9 cellular contexts compared by ENCODE assay signal in the genomic region with DNA sequence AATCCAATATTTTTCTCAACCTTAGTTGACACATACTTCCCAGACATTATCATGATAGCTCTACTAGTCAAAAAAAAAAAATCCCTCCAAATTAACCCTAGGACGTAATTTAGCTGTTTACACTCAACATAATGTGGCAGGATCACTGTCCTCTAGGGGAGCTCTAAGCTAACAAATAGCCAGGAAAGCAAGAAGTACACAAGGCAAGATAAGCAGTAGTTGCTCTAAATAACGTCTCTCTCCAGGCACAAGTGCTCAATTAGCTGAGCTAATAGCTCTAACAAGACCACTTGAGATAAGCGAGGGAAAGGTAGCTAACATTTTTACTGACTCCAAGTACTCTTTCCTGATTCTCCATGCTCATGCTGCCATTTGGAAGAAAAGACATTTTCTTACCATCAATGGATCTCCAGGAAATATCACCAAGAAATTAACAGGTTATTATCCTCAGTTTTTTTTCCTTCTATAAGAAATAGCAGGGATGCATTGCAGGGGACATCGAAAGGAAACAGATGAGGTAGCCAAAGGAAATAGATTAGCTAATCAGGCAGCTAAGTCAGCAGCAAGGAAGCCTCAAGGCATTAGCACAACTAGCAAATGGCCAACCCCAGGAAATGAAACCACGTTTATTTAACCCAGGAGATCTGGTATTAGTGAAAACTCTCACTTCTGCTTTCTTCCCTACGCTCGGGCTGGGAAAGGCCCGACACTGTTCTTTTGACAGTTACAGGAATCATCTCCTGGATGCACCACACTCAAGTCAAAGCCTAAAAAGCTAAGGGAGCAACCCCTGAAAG.
DNase-seq lines count a peak whose midpoint lies in the region; ATAC-seq, FAIRE-seq and TF ChIP-seq lines count a peak whose summit lies in the region.
"Had no signal": no experiment of that assay in that cellular context is flagged by ENCODE, and none has a peak within 500 bp of the region (broad histone marks: within the 10 kb centered on the region; RNA-seq: fewer than 3 reads in every experiment).

No MANE protein-coding gene starts in this region.

- H3K27ac ChIP-seq in foreskin keratinocyte (no peak overlapping the region), small intestine (ENCODE audit: low read depth in 1 of 2, low read length in 1 of 2) (no peak overlapping the region)

- DNase-seq in COLO829 (ENCODE audit: low spot score) (peak; percentile 1), NCI-H446 treated with DMSO at 0.1 percent for 48 hours (lab: John Stamatoyannopoulos, UW) (peak; percentile 46), foreskin keratinocyte (peak in 1 of 2 donors; percentile 11), kidney glomerular epithelial cell (lab: John Stamatoyannopoulos, UW) (no peak), D341Med (ENCODE audit: low spot score) (no peak), small intestine (no peak)
- DNase-seq: SW 1271 had no signal

- H3K4me3 ChIP-seq in small intestine (ENCODE audit: low read depth in 1 of 2, low read length in 2 of 2): no peak overlapping the region

- peak; percentile 45 for TF ChIP-seq CTCF in foreskin keratinocyte (conservative IDR thresholded peaks at IDR 0.05)

- H3K4me1 ChIP-seq in foreskin keratinocyte (no peaks in the 10 kb centered on the region), small intestine (ENCODE audit: control insufficient read depth in 2 of 2, insufficient read depth in 1 of 2, low read depth in 1 of 2, low read length in 1 of 2) (no peaks in the 10 kb centered on the region)

- no peaks in the 10 kb centered on the region for H3K36me3 ChIP-seq in small intestine (ENCODE audit: control insufficient read depth in 2 of 2, insufficient read depth in 2 of 2, low read length in 2 of 2)

- no peaks in the 10 kb centered on the region for H3K27me3 ChIP-seq in foreskin keratinocyte
- H3K27me3 ChIP-seq in small intestine (ENCODE audit: control insufficient read depth in 2 of 2, insufficient read depth in 2 of 2, low read length in 2 of 2): no peaks in the 10 kb centered on the region

- ATAC-seq in GM21423 (IDR thresholded peaks at IDR 0.05; ENCODE audit: unreplicated experiment) (peak; percentile 58), foreskin keratinocyte (no peak), HG02763 (IDR thresholded peaks at IDR 0.05; ENCODE audit: unreplicated experiment) (no peak)

- FAIRE-seq in small intestine (lab: Jason Lieb, UNC): no peak

- no peaks in the 10 kb centered on the region for H3K9me3 ChIP-seq in small intestine (ENCODE audit: control insufficient read depth, low read depth)

- 39 to 51% (median 50%) methylated on average over 8 of the region's 8 CpGs for WGBS in small intestine, 3 donors

Comparison
In these comparisons a context has a peak if more than half of its experiments do, and no peak if none do; other contexts are left out.
1. DNase-seq: peak in COLO829 (single experiment) and NCI-H446 treated with DMSO at 0.1 percent for 48 hours (single experiment); none in kidney glomerular epithelial cell (single experiment), D341Med (single experiment) and small intestine (single experiment).